Comparison of ENCODE assay signal across 18 cellular contexts in genomic region chr22:20554824-20555223, GRCh38. TPM values are rescaled to one million over a fixed set of nuclear protein-coding genes. Genes with fewer than 3 reads are reported as not detected.
DNase-seq lines count a peak whose midpoint lies in the region; ATAC-seq and TF ChIP-seq lines count a peak whose summit lies in the region.
"Had no signal": no experiment of that assay in that cellular context is flagged by ENCODE, and none has a peak within 500 bp of the region (broad histone marks: within the 10 kb centered on the region; RNA-seq: fewer than 3 reads in every experiment).

No MANE protein-coding gene starts in this region.

- no peak for DNase-seq in heart right ventricle
- no peak for DNase-seq in Right ventricle myocardium inferior (ENCODE audit: missing footprints)
- DNase-seq in ascending aorta (ENCODE audit: low spot score in 2 of 2), result no peak
- no peak for DNase-seq in naive thymus-derived CD8-positive, alpha-beta T cell
- no peak for DNase-seq in upper lobe of right lung
- DNase-seq in AG20443 (ENCODE audit: low spot score), result no peak
- DNase-seq: activated B cell treated with CpG ODN at 0.5 μM for 24 hours; activated T-cell treated with anti-CD3 and anti-CD28 coated beads for 4 hours; amniotic stem cell; GOT3; NCI-H1105 treated with DMSO at 0.1 percent for 48 hours; NCI-H2171; stimulated activated CD4-positive, alpha-beta T cell treated with anti-CD3 and anti-CD28 coated beads, Interleukin-4, amount 100 ng/mL, for 1 hour had no signal

- H3K4me3 ChIP-seq in heart right ventricle (no peak overlapping the region), ascending aorta (no peak overlapping the region), upper lobe of right lung (no peak overlapping the region)
- H3K4me3 ChIP-seq: neural progenitor cell, Peyer's patch, suprapubic skin had no signal

- H3K4me1 Mint-ChIP-seq in naive thymus-derived CD8-positive, alpha-beta T cell, result peaks cover 48 to 99% (median 91%) of the 10 kb centered on the region in 4 donors
- H3K4me1 Mint-ChIP-seq in stimulated activated memory B cell treated with anti-CD40 and anti-IgM and Interleukin-4, amounts not matched to agents 10 μg/mL and 1 μg/mL and 100 μg/mL, for 72 hours, result peaks cover 43% of the 10 kb centered on the region

- H3K36me3 Mint-ChIP-seq in naive thymus-derived CD8-positive, alpha-beta T cell, result peaks cover 16 to 66% (median 58%) of the 10 kb centered on the region in 3 donors
- H3K36me3 Mint-ChIP-seq in stimulated activated memory B cell treated with anti-CD40 and anti-IgM and Interleukin-4, amounts not matched to agents 10 μg/mL and 1 μg/mL and 100 μg/mL, for 72 hours, result peaks cover 52% of the 10 kb centered on the region

- TF ChIP-seq CTCF in heart right ventricle (IDR thresholded peaks at IDR 0.05) (no peak), ascending aorta (IDR thresholded peaks at IDR 0.05) (no peak), upper lobe of right lung (IDR thresholded peaks at IDR 0.05) (no peak)

- WGBS in heart right ventricle, 2 donors, result 95 to 98% methylated on average over 14 of the region's 14 CpGs

- H3K27ac ChIP-seq in heart right ventricle (peak overlapping the region in 7 of 10 donors; percentile 5 to 92 (median 88)), ascending aorta (peak overlapping the region; percentile 95 to 98), upper lobe of right lung (peak overlapping the region; percentile 86)
- H3K27ac ChIP-seq: neural progenitor cell, suprapubic skin had no signal

- H3K36me3 ChIP-seq in heart right ventricle (peaks cover 0 to 86% (median 27%) of the 10 kb centered on the region in 9 donors), ascending aorta (peaks cover 24 to 37% of the 10 kb centered on the region in 2 donors), upper lobe of right lung (peaks cover 61% of the 10 kb centered on the region)

- H3K4me1 ChIP-seq in heart right ventricle (peaks cover 44 to 87% (median 79%) of the 10 kb centered on the region in 9 donors), ascending aorta (peaks cover 34 to 55% of the 10 kb centered on the region in 2 donors), upper lobe of right lung (peaks cover 67% of the 10 kb centered on the region)

- POLR2A ChIA-PET in naive thymus-derived CD8-positive, alpha-beta T cell (lab: Charles Lee), result interaction anchor here (0.5 to 18.4 kb wide), 9 partner anchors 10 to 126 kb away, joined by 3 to 796 read pairs (median 5); partner anchors contain the start of genes KLHL22 and MED15

- peaks cover 0 to 10% (median 0%) of the 10 kb centered on the region in 11 donors for H3K9me3 ChIP-seq in heart right ventricle
- H3K9me3 ChIP-seq in ascending aorta, result no peaks in the 10 kb centered on the region
- H3K9me3 ChIP-seq in upper lobe of right lung, result no peaks in the 10 kb centered on the region
- H3K9me3 ChIP-seq: Peyer's patch, suprapubic skin had no signal

- peak overlapping the region; percentile 31 to 100 (median 98) for H3K27ac Mint-ChIP-seq in naive thymus-derived CD8-positive, alpha-beta T cell
- H3K27ac Mint-ChIP-seq in stimulated activated memory B cell treated with anti-CD40 and anti-IgM and Interleukin-4, amounts not matched to agents 10 μg/mL and 1 μg/mL and 100 μg/mL, for 72 hours, result no peak overlapping the region
- H3K27ac Mint-ChIP-seq: activated B cell treated with CpG ODN at 0.5 μM for 24 hours, neural progenitor cell had no signal

- peak overlapping the region in 9 of 10 donors; percentile 55 to 87 (median 81) for H3K4me3 Mint-ChIP-seq in naive thymus-derived CD8-positive, alpha-beta T cell
- H3K4me3 Mint-ChIP-seq in stimulated activated memory B cell treated with anti-CD40 and anti-IgM and Interleukin-4, amounts not matched to agents 10 μg/mL and 1 μg/mL and 100 μg/mL, for 72 hours, result no peak overlapping the region
- H3K4me3 Mint-ChIP-seq: activated B cell treated with CpG ODN at 0.5 μM for 24 hours, neural progenitor cell had no signal

- intact Hi-C loops in heart right ventricle (cut with DNase I) (loop anchor here in 3 of 10 donors (5.0 kb wide), 1 partner anchor 48 kb away; the partner anchor contains the start of gene MED15 (in 3 of the 3)), Right ventricle myocardium inferior (cut with DNase I) (loop anchor here (5.0 kb wide), 1 partner anchor 48 kb away; the partner anchor contains the start of gene MED15), ascending aorta (cut with DNase I) (loop anchor here (10.0 kb wide), 1 partner anchor 300 kb away; the partner anchor contains the start of genes PI4KA and SNAP29), upper lobe of right lung (cut with DNase I) (no loop called here)

- no peak for ATAC-seq in heart right ventricle
- no peak for ATAC-seq in Right ventricle myocardium inferior
- no peak for ATAC-seq in naive thymus-derived CD8-positive, alpha-beta T cell
- ATAC-seq in upper lobe of right lung, result no peak
- no peak for ATAC-seq in stimulated activated memory B cell treated with anti-CD40 and anti-IgM and Interleukin-4, amounts not matched to agents 10 μg/mL and 1 μg/mL and 100 μg/mL, for 72 hours
- ATAC-seq in GM21423 (IDR thresholded peaks at IDR 0.05; ENCODE audit: unreplicated experiment), result no peak

- H3K9me3 Mint-ChIP-seq in naive thymus-derived CD8-positive, alpha-beta T cell, result peaks cover 5 to 15% (median 10%) of the 10 kb centered on the region in 9 donors
- peaks cover 9% of the 10 kb centered on the region for H3K9me3 Mint-ChIP-seq in stimulated activated memory B cell treated with anti-CD40 and anti-IgM and Interleukin-4, amounts not matched to agents 10 μg/mL and 1 μg/mL and 100 μg/mL, for 72 hours

- no peaks in the 10 kb centered on the region for H3K27me3 Mint-ChIP-seq in naive thymus-derived CD8-positive, alpha-beta T cell
- H3K27me3 Mint-ChIP-seq in stimulated activated memory B cell treated with anti-CD40 and anti-IgM and Interleukin-4, amounts not matched to agents 10 μg/mL and 1 μg/mL and 100 μg/mL, for 72 hours, result no peaks in the 10 kb centered on the region
- H3K27me3 Mint-ChIP-seq: activated B cell treated with CpG ODN at 0.5 μM for 24 hours had no signal

- H3K27me3 ChIP-seq in heart right ventricle (no peaks in the 10 kb centered on the region), ascending aorta (no peaks in the 10 kb centered on the region), upper lobe of right lung (no peaks in the 10 kb centered on the region)
- H3K27me3 ChIP-seq: neural progenitor cell, Peyer's patch, suprapubic skin had no signal

RNA-seq across cellular contexts. Expression of gene MED15, which starts 47.4 kb away (rescaled TPM):
- total RNA-seq in heart right ventricle (10 to 100 TPM; 35.6 to 66.8 (median 44.0) TPM), Right ventricle myocardium inferior (38.1 TPM), ascending aorta (204 TPM), upper lobe of right lung (96.9 TPM)
- 10 to 100 TPM; 33.8 to 40.8 TPM for polyA plus RNA-seq in heart right ventricle
- total RNA-seq in naive thymus-derived CD8-positive, alpha-beta T cell, result 100 to 1,000 TPM; 308 to 327 TPM
- polyA plus RNA-seq in naive thymus-derived CD8-positive, alpha-beta T cell, result 10 to 100 TPM; 25.4 to 85.2 (median 38.2) TPM

RNA-seq across cellular contexts. Expression of gene KLHL22, which starts 59.2 kb away (rescaled TPM):
- 10 to 100 TPM; 14.1 to 29.3 (median 18.5) TPM for total RNA-seq in heart right ventricle
- 10 to 100 TPM; 11.3 to 15.4 TPM for polyA plus RNA-seq in heart right ventricle
- 12.4 TPM for total RNA-seq in Right ventricle myocardium inferior
- total RNA-seq in ascending aorta, result 63.8 TPM
- total RNA-seq in naive thymus-derived CD8-positive, alpha-beta T cell, result 10 to 100 TPM; 65.0 to 71.9 TPM
- polyA plus RNA-seq in naive thymus-derived CD8-positive, alpha-beta T cell, result 10 to 100 TPM; 16.1 to 25.4 (median 20.0) TPM
- 23.3 TPM for total RNA-seq in upper lobe of right lung
